Comparison of ENCODE assay signal across 9 cellular contexts in genomic region chr22:32985899-32986772, GRCh38.
DNase-seq lines count a peak whose midpoint lies in the region; ATAC-seq and TF ChIP-seq lines count a peak whose summit lies in the region.
"Had no signal": no experiment of that assay in that cellular context is flagged by ENCODE, and none has a peak within 500 bp of the region (broad histone marks: within the 10 kb centered on the region; RNA-seq: fewer than 3 reads in every experiment).

No MANE protein-coding gene starts in this region.

- H3K4me1 ChIP-seq in right atrium auricular region = peaks cover 0 to 11% of the 10 kb centered on the region in 2 donors

- H3K36me3 Mint-ChIP-seq in Calu3 (ENCODE audit: insufficient read depth, unreplicated experiment) = no peaks in the 10 kb centered on the region

- H3K4me1 Mint-ChIP-seq in Calu3 (ENCODE audit: low read depth, unreplicated experiment) = peaks cover 6% of the 10 kb centered on the region

- peak overlapping the region in 1 of 2 donors; percentile 10 for H3K27ac ChIP-seq in right atrium auricular region

- intact Hi-C loops in Calu3 (cut with micrococcal nuclease; ENCODE audit: unreplicated experiment) = loop anchor here (1.0 to 10.0 kb wide), 4 partner anchors 60 to 459 kb away; no protein-coding TSS in a partner anchor

- TF ChIP-seq CTCF in Calu3 (IDR thresholded peaks at IDR 0.05; ENCODE audit: unreplicated experiment) = peak; percentile 70
- peak; percentile 88 to 91 for TF ChIP-seq CTCF in right atrium auricular region (IDR thresholded peaks at IDR 0.05)

- CTCF ChIA-PET in Calu3 (lab: Charles Lee) = interaction anchor here (0.6 to 1.3 kb wide), 6 partner anchors 20 to 457 kb away, joined by 3 to 6 read pairs (median 4); no protein-coding TSS in a partner anchor

- H3K27me3 Mint-ChIP-seq in Calu3 (ENCODE audit: unreplicated experiment) = peaks cover 14% of the 10 kb centered on the region

- DNase-seq in Calu3 = peak; percentile 79
- peak; percentile 80 for DNase-seq in HuH-7 (ENCODE audit: low spot score)
- peak; percentile 67 for DNase-seq in RPMI8226
- DNase-seq in anterior cingulate cortex (lab: John Stamatoyannopoulos, UW) = peak in 54 of 58 donors; percentile 22 to 84 (median 59)
- DNase-seq in right atrium auricular region (ENCODE audit: low spot score) = peak; percentile 86
- DNase-seq in putamen (ENCODE audit: low spot score) = peak; percentile 75
- DNase-seq in NCI-H2196 treated with DMSO at 0.1 percent for 48 hours (lab: John Stamatoyannopoulos, UW; ENCODE audit: unreplicated experiment) = no peak

- no TSS peak for BruUV-seq in Calu3 (replicated peaks; lab: Mats Ljungman, UMichigan)

- no peak overlapping the region for H3K27ac Mint-ChIP-seq in Calu3 (ENCODE audit: unreplicated experiment)
- H3K27ac Mint-ChIP-seq: T-helper 1 cell treated with Interleukin-12 subunit alpha and Interleukin-12 subunit beta and Interleukin-4 antibody, amounts not matched to agents 30 μg/mL and 1 μg/mL, for 36 hours had no signal

- no peak for ATAC-seq in GM18868 (IDR thresholded peaks at IDR 0.05; ENCODE audit: unreplicated experiment)

- no peaks in the 10 kb centered on the region for H3K9me3 ChIP-seq in right atrium auricular region

- no peaks in the 10 kb centered on the region for H3K9me3 Mint-ChIP-seq in Calu3 (ENCODE audit: low read depth, unreplicated experiment)
- H3K9me3 Mint-ChIP-seq: T-helper 1 cell treated with Interleukin-12 subunit alpha and Interleukin-12 subunit beta and Interleukin-4 antibody, amounts not matched to agents 30 μg/mL and 1 μg/mL, for 36 hours had no signal

- no peak overlapping the region for H3K4me3 Mint-ChIP-seq in Calu3 (ENCODE audit: low read depth, unreplicated experiment)
- H3K4me3 Mint-ChIP-seq: T-helper 1 cell treated with Interleukin-12 subunit alpha and Interleukin-12 subunit beta and Interleukin-4 antibody, amounts not matched to agents 30 μg/mL and 1 μg/mL, for 36 hours had no signal

- no peak overlapping the region for H3K4me3 ChIP-seq in right atrium auricular region

- no peaks in the 10 kb centered on the region for H3K27me3 ChIP-seq in right atrium auricular region

- H3K36me3 ChIP-seq in right atrium auricular region = no peaks in the 10 kb centered on the region
